Comparison of ENCODE assay signal across 1 cellular context in the genomic region with DNA sequence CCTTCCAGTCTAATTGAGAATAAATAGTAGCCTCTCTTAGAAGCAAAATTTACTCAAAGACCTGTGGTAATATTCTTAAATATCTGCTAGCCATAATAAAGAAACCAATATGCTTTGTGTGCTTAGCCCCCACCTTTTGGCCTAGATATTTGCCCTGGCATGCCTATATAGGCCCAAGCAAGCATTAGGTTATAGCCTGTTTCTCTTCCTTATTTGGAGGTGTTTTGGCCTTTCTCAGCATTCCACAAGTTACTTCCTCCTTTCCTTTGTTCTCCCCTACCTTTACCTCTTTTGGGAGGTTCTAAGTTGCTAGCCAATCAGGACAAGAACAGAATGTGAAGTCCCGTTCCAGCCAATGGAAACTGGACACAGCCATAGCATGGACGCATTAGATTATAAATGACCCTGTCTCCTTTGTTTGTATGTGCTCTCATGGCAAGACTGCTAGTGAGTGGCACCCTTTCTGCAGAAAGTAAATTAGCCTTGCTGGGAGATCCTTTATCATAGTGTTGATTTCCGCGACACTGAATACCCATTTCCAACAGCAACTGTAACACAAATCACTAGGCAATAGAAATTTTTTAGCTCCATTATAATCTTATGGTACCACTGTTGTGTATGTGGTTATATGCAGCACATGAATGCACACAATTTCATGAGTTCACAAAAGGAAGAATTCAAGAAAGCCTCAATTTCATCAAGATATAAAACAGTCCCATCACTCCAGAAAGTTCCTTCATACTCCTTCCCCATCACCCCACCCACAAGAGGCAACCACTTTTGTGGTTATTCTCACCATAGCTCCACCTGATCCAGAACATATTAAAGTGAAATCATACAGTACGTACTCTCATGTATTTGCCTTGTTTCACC.
TF ChIP-seq lines count a peak whose summit lies in the region.

No MANE protein-coding gene starts in this region.

TF ChIP-seq in GM12878, 131 proteins besides CTCF, POLR2A, EP300 and RAD21:
- TF ChIP-seq, protein P1, sequence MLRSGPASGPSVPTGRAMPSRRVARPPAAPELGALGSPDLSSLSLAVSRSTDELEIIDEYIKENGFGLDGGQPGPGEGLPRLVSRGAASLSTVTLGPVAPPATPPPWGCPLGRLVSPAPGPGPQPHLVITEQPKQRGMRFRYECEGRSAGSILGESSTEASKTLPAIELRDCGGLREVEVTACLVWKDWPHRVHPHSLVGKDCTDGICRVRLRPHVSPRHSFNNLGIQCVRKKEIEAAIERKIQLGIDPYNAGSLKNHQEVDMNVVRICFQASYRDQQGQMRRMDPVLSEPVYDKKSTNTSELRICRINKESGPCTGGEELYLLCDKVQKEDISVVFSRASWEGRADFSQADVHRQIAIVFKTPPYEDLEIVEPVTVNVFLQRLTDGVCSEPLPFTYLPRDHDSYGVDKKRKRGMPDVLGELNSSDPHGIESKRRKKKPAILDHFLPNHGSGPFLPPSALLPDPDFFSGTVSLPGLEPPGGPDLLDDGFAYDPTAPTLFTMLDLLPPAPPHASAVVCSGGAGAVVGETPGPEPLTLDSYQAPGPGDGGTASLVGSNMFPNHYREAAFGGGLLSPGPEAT (IDR thresholded peaks at IDR 0.05; ENCODE audit: low read depth): peak; percentile 33; the same call in 1 of the 2 replicates
- TF ChIP-seq, protein P2, sequence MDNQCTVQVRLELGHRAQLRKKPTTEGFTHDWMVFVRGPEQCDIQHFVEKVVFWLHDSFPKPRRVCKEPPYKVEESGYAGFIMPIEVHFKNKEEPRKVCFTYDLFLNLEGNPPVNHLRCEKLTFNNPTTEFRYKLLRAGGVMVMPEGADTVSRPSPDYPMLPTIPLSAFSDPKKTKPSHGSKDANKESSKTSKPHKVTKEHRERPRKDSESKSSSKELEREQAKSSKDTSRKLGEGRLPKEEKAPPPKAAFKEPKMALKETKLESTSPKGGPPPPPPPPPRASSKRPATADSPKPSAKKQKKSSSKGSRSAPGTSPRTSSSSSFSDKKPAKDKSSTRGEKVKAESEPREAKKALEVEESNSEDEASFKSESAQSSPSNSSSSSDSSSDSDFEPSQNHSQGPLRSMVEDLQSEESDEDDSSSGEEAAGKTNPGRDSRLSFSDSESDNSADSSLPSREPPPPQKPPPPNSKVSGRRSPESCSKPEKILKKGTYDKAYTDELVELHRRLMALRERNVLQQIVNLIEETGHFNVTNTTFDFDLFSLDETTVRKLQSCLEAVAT (IDR thresholded peaks at IDR 0.05): peak; percentile 40; the same call in 1 of the 2 replicates
- TF ChIP-seq CBX5 (IDR thresholded peaks at IDR 0.05; ENCODE audit: low read depth) (peak; percentile 100), CREM (IDR thresholded peaks at IDR 0.05; ENCODE audit: low read depth) (no peak), CBX3 (IDR thresholded peaks at IDR 0.05; ENCODE audit: borderline replicate concordance, low read depth) (0 out of 2 replicates have a peak, but pooled peaks have one; percentile 79), MEF2B (IDR thresholded peaks at IDR 0.05; ENCODE audit: partially characterized antibody, poor library complexity, severe bottlenecking) (no peak), ZNF217 (IDR thresholded peaks at IDR 0.05) (0 out of 2 replicates have a peak, but pooled peaks have one; percentile 68), SIX5 (IDR thresholded peaks at IDR 0.05; ENCODE audit: low read depth, low read length, severe bottlenecking) (no peak), RAD51 (IDR thresholded peaks at IDR 0.05) (no peak), KLF5 (IDR thresholded peaks at IDR 0.05; ENCODE audit: partially characterized antibody) (peak; percentile 94), MEF2A (IDR thresholded peaks at IDR 0.05; ENCODE audit: insufficient read depth, low read depth, low read length) (no peak), SMARCA5 (IDR thresholded peaks at IDR 0.05) (no peak), TARDBP (IDR thresholded peaks at IDR 0.05; ENCODE audit: borderline replicate concordance) (no peak), HDAC2 (IDR thresholded peaks at IDR 0.05) (no peak)
- TF ChIP-seq, protein P3, sequence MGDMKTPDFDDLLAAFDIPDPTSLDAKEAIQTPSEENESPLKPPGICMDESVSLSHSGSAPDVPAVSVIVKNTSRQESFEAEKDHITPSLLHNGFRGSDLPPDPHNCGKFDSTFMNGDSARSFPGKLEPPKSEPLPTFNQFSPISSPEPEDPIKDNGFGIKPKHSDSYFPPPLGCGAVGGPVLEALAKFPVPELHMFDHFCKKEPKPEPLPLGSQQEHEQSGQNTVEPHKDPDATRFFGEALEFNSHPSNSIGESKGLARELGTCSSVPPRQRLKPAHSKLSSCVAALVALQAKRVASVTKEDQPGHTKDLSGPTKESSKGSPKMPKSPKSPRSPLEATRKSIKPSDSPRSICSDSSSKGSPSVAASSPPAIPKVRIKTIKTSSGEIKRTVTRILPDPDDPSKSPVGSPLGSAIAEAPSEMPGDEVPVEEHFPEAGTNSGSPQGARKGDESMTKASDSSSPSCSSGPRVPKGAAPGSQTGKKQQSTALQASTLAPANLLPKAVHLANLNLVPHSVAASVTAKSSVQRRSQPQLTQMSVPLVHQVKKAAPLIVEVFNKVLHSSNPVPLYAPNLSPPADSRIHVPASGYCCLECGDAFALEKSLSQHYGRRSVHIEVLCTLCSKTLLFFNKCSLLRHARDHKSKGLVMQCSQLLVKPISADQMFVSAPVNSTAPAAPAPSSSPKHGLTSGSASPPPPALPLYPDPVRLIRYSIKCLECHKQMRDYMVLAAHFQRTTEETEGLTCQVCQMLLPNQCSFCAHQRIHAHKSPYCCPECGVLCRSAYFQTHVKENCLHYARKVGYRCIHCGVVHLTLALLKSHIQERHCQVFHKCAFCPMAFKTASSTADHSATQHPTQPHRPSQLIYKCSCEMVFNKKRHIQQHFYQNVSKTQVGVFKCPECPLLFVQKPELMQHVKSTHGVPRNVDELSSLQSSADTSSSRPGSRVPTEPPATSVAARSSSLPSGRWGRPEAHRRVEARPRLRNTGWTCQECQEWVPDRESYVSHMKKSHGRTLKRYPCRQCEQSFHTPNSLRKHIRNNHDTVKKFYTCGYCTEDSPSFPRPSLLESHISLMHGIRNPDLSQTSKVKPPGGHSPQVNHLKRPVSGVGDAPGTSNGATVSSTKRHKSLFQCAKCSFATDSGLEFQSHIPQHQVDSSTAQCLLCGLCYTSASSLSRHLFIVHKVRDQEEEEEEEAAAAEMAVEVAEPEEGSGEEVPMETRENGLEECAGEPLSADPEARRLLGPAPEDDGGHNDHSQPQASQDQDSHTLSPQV (IDR thresholded peaks at IDR 0.05): no peak
- TF ChIP-seq, protein P4, sequence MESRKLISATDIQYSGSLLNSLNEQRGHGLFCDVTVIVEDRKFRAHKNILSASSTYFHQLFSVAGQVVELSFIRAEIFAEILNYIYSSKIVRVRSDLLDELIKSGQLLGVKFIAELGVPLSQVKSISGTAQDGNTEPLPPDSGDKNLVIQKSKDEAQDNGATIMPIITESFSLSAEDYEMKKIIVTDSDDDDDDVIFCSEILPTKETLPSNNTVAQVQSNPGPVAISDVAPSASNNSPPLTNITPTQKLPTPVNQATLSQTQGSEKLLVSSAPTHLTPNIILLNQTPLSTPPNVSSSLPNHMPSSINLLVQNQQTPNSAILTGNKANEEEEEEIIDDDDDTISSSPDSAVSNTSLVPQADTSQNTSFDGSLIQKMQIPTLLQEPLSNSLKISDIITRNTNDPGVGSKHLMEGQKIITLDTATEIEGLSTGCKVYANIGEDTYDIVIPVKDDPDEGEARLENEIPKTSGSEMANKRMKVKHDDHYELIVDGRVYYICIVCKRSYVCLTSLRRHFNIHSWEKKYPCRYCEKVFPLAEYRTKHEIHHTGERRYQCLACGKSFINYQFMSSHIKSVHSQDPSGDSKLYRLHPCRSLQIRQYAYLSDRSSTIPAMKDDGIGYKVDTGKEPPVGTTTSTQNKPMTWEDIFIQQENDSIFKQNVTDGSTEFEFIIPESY (IDR thresholded peaks at IDR 0.05): peak; percentile 96
- TF ChIP-seq, protein P5, sequence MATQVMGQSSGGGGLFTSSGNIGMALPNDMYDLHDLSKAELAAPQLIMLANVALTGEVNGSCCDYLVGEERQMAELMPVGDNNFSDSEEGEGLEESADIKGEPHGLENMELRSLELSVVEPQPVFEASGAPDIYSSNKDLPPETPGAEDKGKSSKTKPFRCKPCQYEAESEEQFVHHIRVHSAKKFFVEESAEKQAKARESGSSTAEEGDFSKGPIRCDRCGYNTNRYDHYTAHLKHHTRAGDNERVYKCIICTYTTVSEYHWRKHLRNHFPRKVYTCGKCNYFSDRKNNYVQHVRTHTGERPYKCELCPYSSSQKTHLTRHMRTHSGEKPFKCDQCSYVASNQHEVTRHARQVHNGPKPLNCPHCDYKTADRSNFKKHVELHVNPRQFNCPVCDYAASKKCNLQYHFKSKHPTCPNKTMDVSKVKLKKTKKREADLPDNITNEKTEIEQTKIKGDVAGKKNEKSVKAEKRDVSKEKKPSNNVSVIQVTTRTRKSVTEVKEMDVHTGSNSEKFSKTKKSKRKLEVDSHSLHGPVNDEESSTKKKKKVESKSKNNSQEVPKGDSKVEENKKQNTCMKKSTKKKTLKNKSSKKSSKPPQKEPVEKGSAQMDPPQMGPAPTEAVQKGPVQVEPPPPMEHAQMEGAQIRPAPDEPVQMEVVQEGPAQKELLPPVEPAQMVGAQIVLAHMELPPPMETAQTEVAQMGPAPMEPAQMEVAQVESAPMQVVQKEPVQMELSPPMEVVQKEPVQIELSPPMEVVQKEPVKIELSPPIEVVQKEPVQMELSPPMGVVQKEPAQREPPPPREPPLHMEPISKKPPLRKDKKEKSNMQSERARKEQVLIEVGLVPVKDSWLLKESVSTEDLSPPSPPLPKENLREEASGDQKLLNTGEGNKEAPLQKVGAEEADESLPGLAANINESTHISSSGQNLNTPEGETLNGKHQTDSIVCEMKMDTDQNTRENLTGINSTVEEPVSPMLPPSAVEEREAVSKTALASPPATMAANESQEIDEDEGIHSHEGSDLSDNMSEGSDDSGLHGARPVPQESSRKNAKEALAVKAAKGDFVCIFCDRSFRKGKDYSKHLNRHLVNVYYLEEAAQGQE (IDR thresholded peaks at IDR 0.05; ENCODE audit: low read depth, low read length): no peak
- TF ChIP-seq, protein P6, sequence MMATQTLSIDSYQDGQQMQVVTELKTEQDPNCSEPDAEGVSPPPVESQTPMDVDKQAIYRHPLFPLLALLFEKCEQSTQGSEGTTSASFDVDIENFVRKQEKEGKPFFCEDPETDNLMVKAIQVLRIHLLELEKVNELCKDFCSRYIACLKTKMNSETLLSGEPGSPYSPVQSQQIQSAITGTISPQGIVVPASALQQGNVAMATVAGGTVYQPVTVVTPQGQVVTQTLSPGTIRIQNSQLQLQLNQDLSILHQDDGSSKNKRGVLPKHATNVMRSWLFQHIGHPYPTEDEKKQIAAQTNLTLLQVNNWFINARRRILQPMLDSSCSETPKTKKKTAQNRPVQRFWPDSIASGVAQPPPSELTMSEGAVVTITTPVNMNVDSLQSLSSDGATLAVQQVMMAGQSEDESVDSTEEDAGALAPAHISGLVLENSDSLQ (IDR thresholded peaks at IDR 0.05): no peak
- TF ChIP-seq, protein P7, sequence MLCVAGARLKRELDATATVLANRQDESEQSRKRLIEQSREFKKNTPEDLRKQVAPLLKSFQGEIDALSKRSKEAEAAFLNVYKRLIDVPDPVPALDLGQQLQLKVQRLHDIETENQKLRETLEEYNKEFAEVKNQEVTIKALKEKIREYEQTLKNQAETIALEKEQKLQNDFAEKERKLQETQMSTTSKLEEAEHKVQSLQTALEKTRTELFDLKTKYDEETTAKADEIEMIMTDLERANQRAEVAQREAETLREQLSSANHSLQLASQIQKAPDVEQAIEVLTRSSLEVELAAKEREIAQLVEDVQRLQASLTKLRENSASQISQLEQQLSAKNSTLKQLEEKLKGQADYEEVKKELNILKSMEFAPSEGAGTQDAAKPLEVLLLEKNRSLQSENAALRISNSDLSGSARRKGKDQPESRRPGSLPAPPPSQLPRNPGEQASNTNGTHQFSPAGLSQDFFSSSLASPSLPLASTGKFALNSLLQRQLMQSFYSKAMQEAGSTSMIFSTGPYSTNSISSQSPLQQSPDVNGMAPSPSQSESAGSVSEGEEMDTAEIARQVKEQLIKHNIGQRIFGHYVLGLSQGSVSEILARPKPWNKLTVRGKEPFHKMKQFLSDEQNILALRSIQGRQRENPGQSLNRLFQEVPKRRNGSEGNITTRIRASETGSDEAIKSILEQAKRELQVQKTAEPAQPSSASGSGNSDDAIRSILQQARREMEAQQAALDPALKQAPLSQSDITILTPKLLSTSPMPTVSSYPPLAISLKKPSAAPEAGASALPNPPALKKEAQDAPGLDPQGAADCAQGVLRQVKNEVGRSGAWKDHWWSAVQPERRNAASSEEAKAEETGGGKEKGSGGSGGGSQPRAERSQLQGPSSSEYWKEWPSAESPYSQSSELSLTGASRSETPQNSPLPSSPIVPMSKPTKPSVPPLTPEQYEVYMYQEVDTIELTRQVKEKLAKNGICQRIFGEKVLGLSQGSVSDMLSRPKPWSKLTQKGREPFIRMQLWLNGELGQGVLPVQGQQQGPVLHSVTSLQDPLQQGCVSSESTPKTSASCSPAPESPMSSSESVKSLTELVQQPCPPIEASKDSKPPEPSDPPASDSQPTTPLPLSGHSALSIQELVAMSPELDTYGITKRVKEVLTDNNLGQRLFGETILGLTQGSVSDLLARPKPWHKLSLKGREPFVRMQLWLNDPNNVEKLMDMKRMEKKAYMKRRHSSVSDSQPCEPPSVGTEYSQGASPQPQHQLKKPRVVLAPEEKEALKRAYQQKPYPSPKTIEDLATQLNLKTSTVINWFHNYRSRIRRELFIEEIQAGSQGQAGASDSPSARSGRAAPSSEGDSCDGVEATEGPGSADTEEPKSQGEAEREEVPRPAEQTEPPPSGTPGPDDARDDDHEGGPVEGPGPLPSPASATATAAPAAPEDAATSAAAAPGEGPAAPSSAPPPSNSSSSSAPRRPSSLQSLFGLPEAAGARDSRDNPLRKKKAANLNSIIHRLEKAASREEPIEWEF (IDR thresholded peaks at IDR 0.05; ENCODE audit: insufficient replicate concordance, low read depth, low read length): no peak
